ENCODE assay signal across 1 cellular context in the genomic region with DNA sequence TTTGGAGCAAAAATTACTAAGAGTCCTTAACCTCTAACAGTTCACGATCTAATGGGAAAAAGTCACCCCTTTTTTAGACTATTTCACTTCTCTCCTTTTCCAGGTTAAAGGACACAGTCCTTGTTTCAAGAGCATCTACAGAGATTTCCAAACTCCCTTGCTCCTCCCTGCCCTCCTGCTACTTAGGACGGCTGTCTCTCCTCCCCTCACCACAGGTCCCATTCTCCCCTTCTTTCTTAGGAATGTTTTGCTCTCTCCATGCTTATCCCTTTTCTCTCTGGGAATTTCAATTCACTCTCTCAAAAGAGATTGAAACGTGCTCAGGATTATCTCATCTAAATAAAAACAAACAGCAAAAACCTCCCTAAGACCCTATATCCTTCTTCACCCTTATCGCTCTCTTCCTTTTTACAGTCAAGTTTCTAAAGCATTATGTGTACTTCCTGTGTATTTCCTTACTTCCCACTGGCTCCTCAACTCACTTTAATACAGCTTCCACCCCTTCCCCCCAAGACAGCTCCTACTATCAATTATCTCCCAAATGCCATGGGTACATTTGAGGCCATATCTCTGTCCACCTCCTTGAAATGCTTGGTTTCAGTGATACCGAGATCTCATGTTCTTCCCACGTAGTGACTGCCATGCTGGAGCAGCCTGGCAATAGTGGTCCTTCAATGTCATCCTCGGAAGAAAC.
TF ChIP-seq lines count a peak whose summit lies in the region.

No MANE protein-coding gene starts in this region.

TF ChIP-seq in HCT116, 20 proteins besides CTCF, POLR2A, EP300 and RAD21 (continued from another document):
- TF ChIP-seq CEBPB (IDR thresholded peaks at IDR 0.05; ENCODE audit: low read depth) (no peak), CBX3 (IDR thresholded peaks at IDR 0.05; ENCODE audit: low read depth) (no peak)
- TF ChIP-seq, protein P1, sequence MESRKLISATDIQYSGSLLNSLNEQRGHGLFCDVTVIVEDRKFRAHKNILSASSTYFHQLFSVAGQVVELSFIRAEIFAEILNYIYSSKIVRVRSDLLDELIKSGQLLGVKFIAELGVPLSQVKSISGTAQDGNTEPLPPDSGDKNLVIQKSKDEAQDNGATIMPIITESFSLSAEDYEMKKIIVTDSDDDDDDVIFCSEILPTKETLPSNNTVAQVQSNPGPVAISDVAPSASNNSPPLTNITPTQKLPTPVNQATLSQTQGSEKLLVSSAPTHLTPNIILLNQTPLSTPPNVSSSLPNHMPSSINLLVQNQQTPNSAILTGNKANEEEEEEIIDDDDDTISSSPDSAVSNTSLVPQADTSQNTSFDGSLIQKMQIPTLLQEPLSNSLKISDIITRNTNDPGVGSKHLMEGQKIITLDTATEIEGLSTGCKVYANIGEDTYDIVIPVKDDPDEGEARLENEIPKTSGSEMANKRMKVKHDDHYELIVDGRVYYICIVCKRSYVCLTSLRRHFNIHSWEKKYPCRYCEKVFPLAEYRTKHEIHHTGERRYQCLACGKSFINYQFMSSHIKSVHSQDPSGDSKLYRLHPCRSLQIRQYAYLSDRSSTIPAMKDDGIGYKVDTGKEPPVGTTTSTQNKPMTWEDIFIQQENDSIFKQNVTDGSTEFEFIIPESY (IDR thresholded peaks at IDR 0.05; ENCODE audit: extremely low read depth, insufficient replicate concordance, low read length), result no peak
